In the genomic region with DNA sequence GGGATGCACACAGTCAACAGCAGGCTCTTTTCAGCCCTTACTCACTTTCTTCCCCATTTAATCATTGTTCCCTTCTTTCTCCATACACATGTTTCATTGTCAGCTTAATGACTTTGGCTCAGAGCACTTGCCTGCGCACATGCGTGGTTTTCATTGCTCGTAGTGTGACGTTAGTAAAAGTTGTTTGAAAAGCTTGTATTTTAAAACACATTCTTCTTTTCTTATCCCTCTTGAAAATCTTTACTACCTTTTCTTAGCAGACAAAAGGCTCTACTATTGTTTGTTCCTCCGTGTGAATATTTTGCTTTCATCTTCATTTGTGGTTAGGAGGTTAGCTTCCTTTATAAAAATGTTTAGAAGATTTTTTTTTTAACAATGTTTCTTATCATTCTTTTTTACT, we compare ENCODE assay signal across 13 cellular contexts. TPM values are rescaled to one million over a fixed set of nuclear protein-coding genes. Genes with fewer than 3 reads are reported as not detected.
DNase-seq lines count a peak whose midpoint lies in the region; ATAC-seq and TF ChIP-seq lines count a peak whose summit lies in the region.
"Had no signal": no experiment of that assay in that cellular context is flagged by ENCODE, and none has a peak within 500 bp of the region (broad histone marks: within the 10 kb centered on the region; RNA-seq: fewer than 3 reads in every experiment).

No MANE protein-coding gene starts in this region.

- H3K27ac ChIP-seq in CD8-positive, alpha-beta T cell (ENCODE audit: low read depth, low read length): no peak overlapping the region

- H3K9me3 Mint-ChIP-seq in CD8-positive, alpha-beta T cell: no peaks in the 10 kb centered on the region
- H3K9me3 Mint-ChIP-seq in naive thymus-derived CD8-positive, alpha-beta T cell: no peaks in the 10 kb centered on the region

- TF ChIP-seq CTCF in CD8-positive, alpha-beta T cell (IDR thresholded peaks at IDR 0.05): no peak

- H3K4me1 Mint-ChIP-seq in CD8-positive, alpha-beta T cell (ENCODE audit: low read depth): peaks cover 15% of the 10 kb centered on the region
- peaks cover 7 to 21% (median 15%) of the 10 kb centered on the region in 4 donors for H3K4me1 Mint-ChIP-seq in naive thymus-derived CD8-positive, alpha-beta T cell

- CTCF ChIA-PET in CD8-positive, alpha-beta T cell (lab: Charles Lee): no interaction called here

- no peaks in the 10 kb centered on the region for H3K27me3 ChIP-seq in CD8-positive, alpha-beta T cell (ENCODE audit: insufficient read depth, low read length)
- H3K27me3 ChIP-seq in HAP-1 (ENCODE audit: low read depth) (peaks cover 7% of the 10 kb centered on the region), MG63 (0 out of 2 replicates have a peak, but pooled peaks cover 2% of the 10 kb centered on the region)

- POLR2A ChIA-PET in CD8-positive, alpha-beta T cell (lab: Charles Lee): interaction anchor here (0.6 to 1.2 kb wide), 3 partner anchors 12 to 20 kb away, joined by 3 to 4 read pairs (median 4); partner anchors contain the start of gene SCOC
- POLR2A ChIA-PET in naive thymus-derived CD8-positive, alpha-beta T cell (lab: Charles Lee): interaction anchor here (1.9 kb wide), 1 partner anchor 19 kb away, joined by 7 read pairs; the partner anchor contains the start of gene SCOC

- H3K4me3 Mint-ChIP-seq in CD8-positive, alpha-beta T cell: peak overlapping the region; percentile 49
- peak overlapping the region in 9 of 10 donors; percentile 4 to 85 (median 74) for H3K4me3 Mint-ChIP-seq in naive thymus-derived CD8-positive, alpha-beta T cell

- in situ Hi-C loops in HAP-1 (cut with MboI; ENCODE audit: low sequenced_read_pairs): loop anchor here (25.0 kb wide), 2 partner anchors 342 to 508 kb away; no protein-coding TSS in a partner anchor

- no peaks in the 10 kb centered on the region for H3K27me3 Mint-ChIP-seq in CD8-positive, alpha-beta T cell (ENCODE audit: low read depth)
- H3K27me3 Mint-ChIP-seq in naive thymus-derived CD8-positive, alpha-beta T cell: peaks cover 0 to 2% (median 0%) of the 10 kb centered on the region in 5 donors

- H3K4me1 ChIP-seq in CD8-positive, alpha-beta T cell (ENCODE audit: insufficient read depth, low read length): peaks cover 16% of the 10 kb centered on the region
- H3K4me1 ChIP-seq in HAP-1: peaks cover 8% of the 10 kb centered on the region; the same call in 1 of the 2 replicates

- intact Hi-C loops in CD8-positive, alpha-beta T cell (cut with DNase I, micrococcal nuclease): no loop called here

- no peak for DNase-seq in CD8-positive, alpha-beta T cell
- DNase-seq in HAP-1 (ENCODE audit: low spot score in 2 of 2): peak; percentile 58 to 82
- DNase-seq in central memory CD4-positive, alpha-beta T cell: peak; percentile 3
- DNase-seq in naive thymus-derived CD8-positive, alpha-beta T cell: peak in 3 of 10 donors; percentile 23 to 50 (median 46)
- no peak for DNase-seq in medulla oblongata (ENCODE audit: extremely low spot score)
- DNase-seq in MG63: no peak
- DNase-seq: HCEC 1CT, NCI-H1105 treated with DMSO at 0.1 percent for 48 hours, NCI-H187, NCI-H446 had no signal

- no peaks in the 10 kb centered on the region for H3K9me3 ChIP-seq in CD8-positive, alpha-beta T cell (ENCODE audit: low read length)
- H3K9me3 ChIP-seq in HAP-1 (no peaks in the 10 kb centered on the region), MG63 (no peaks in the 10 kb centered on the region)

- no peak overlapping the region for H3K4me3 ChIP-seq in CD8-positive, alpha-beta T cell (ENCODE audit: low read depth, low read length)
- H3K4me3 ChIP-seq in HAP-1 (no peak overlapping the region), MG63 (no peak overlapping the region)
- H3K4me3 ChIP-seq: K562 had no signal

- peak overlapping the region; percentile 43 for H3K27ac Mint-ChIP-seq in CD8-positive, alpha-beta T cell
- H3K27ac Mint-ChIP-seq in naive thymus-derived CD8-positive, alpha-beta T cell: peak overlapping the region; percentile 24 to 95 (median 83)

- H3K36me3 ChIP-seq in CD8-positive, alpha-beta T cell (ENCODE audit: insufficient read depth, low read length): no peaks in the 10 kb centered on the region
- H3K36me3 ChIP-seq in HAP-1 (replicated peaks) (no peaks in the 10 kb centered on the region), MG63 (no peaks in the 10 kb centered on the region)

- peak; percentile 20 for ATAC-seq in CD8-positive, alpha-beta T cell
- ATAC-seq in naive thymus-derived CD8-positive, alpha-beta T cell: peak; percentile 62 to 63
- no peak for ATAC-seq in HG02870 (IDR thresholded peaks at IDR 0.05; ENCODE audit: unreplicated experiment)
- ATAC-seq: K562, SK-N-SH treated with all-trans-retinoic acid at 6 μM for 48 hours had no signal

- no peaks in the 10 kb centered on the region for H3K36me3 Mint-ChIP-seq in CD8-positive, alpha-beta T cell
- no peaks in the 10 kb centered on the region for H3K36me3 Mint-ChIP-seq in naive thymus-derived CD8-positive, alpha-beta T cell

RNA-seq across cellular contexts. Expression of gene SCOC, which starts 19.6 kb away (rescaled TPM):
- total RNA-seq in CD8-positive, alpha-beta T cell: 1 to 10 TPM; 7.1 to 8.3 TPM
- 10 to 100 TPM; 26.3 to 32.6 TPM for total RNA-seq in naive thymus-derived CD8-positive, alpha-beta T cell
- polyA plus RNA-seq in naive thymus-derived CD8-positive, alpha-beta T cell: 10 to 100 TPM; 38.2 to 50.9 (median 38.2) TPM
- 46.4 and 87.3 TPM in 2 replicates for total RNA-seq in MG63 (2014; rRNA removed; shearing (Covaris generic); ENCODE audit: low replicate concordance)

Comparison
In these comparisons a context has a peak if more than half of its experiments do, and no peak if none do; other contexts are left out.
1. DNase-seq: peak in HAP-1 (2 of 2) and central memory CD4-positive, alpha-beta T cell (single experiment); none in CD8-positive, alpha-beta T cell (0 of 7), medulla oblongata (single experiment) and MG63 (single experiment).